8 cellular contexts compared by ENCODE assay signal in genomic region chr6:11096109-11096508, GRCh38. TPM values are rescaled to one million over a fixed set of nuclear protein-coding genes. Genes with fewer than 3 reads are reported as not detected.
DNase-seq lines count a peak whose midpoint lies in the region; FAIRE-seq and TF ChIP-seq lines count a peak whose summit lies in the region.

No MANE protein-coding gene starts in this region.

- H3K27ac ChIP-seq in A673 (ENCODE audit: low read depth, low read length, poor library complexity, severe bottlenecking) (no peak overlapping the region), OCI-LY7 (ENCODE audit: low read depth, low read length, poor library complexity, severe bottlenecking) (peak overlapping the region; percentile 70)

- intact Hi-C loops in A673 (cut with micrococcal nuclease; ENCODE audit: unreplicated experiment): no loop called here
- intact Hi-C loops in OCI-LY7 (cut with micrococcal nuclease; ENCODE audit: unreplicated experiment): no loop called here

- H3K4me1 ChIP-seq in A673 (ENCODE audit: insufficient read depth, low read length, poor library complexity, severe bottlenecking) (peaks cover 19% of the 10 kb centered on the region), OCI-LY7 (ENCODE audit: insufficient read depth, low read length, poor library complexity, severe bottlenecking) (peaks cover 30% of the 10 kb centered on the region), skeletal muscle satellite cell (ENCODE audit: control insufficient read depth, insufficient read depth, low read length) (peaks cover 18% of the 10 kb centered on the region)

- H3K27me3 ChIP-seq in A673 (replicated peaks; ENCODE audit: insufficient read depth, low read depth, low read length, poor library complexity) (no peaks in the 10 kb centered on the region), skeletal muscle satellite cell (ENCODE audit: control insufficient read depth, insufficient read depth, low read length) (no peaks in the 10 kb centered on the region)

- H3K36me3 ChIP-seq in A673 (ENCODE audit: insufficient read depth, low read length, poor library complexity, severe bottlenecking): peaks cover 5% of the 10 kb centered on the region
- peaks cover 38% of the 10 kb centered on the region for H3K36me3 ChIP-seq in OCI-LY7 (ENCODE audit: insufficient read depth, low read length)
- H3K36me3 ChIP-seq in skeletal muscle satellite cell (ENCODE audit: insufficient read depth, low read length): no peaks in the 10 kb centered on the region

- peaks cover 65% of the 10 kb centered on the region for H3K79me2 ChIP-seq in OCI-LY7 (ENCODE audit: insufficient read depth, low read depth, low read length)

- BruUV-seq in A673 (replicated peaks; lab: Mats Ljungman, UMichigan) (no TSS peak), OCI-LY7 (replicated peaks; lab: Mats Ljungman, UMichigan) (no TSS peak)

- POLR2A ChIA-PET in A673 (lab: Charles Lee; ENCODE audit: low non-redundant PET) (no interaction called here), OCI-LY7 (lab: Charles Lee) (interaction anchor here (0.6 to 1.4 kb wide), 8 partner anchors 9 to 397 kb away, joined by 3 to 9 read pairs (median 4); no protein-coding TSS in a partner anchor)

- CTCF ChIA-PET in A673 (lab: Charles Lee): interaction anchor here (1.0 to 1.2 kb wide), 2 partner anchors 11 to 146 kb away, joined by 4 to 5 read pairs; no protein-coding TSS in a partner anchor
- CTCF ChIA-PET in OCI-LY7 (lab: Charles Lee; ENCODE audit: unreplicated experiment): no interaction called here

- H3K4me3 ChIP-seq in A673 (ENCODE audit: low read depth, low read length, poor library complexity, severe bottlenecking) (peak overlapping the region; percentile 84), OCI-LY7 (ENCODE audit: low read depth, low read length, poor library complexity, severe bottlenecking) (peak overlapping the region; percentile 72), skeletal muscle satellite cell (ENCODE audit: low read length) (peak overlapping the region; percentile 100)

- no peak overlapping the region for H2AFZ ChIP-seq in OCI-LY7 (ENCODE audit: low read length)

- peak; percentile 86 for DNase-seq in A673 (ENCODE audit: low spot score)
- DNase-seq in ELR (ENCODE audit: low read depth): peak; percentile 62
- peak; percentile 55 for DNase-seq in OCI-LY7 (ENCODE audit: low spot score)
- peak; percentile 52 for DNase-seq in ecto neural progenitor cell (ENCODE audit: low spot score)
- no peak for DNase-seq in frontal cortex (ENCODE audit: low spot score in 2 of 2)
- DNase-seq in NCI-H1930 (lab: John Stamatoyannopoulos, UW): no peak
- no peak for DNase-seq in T-helper 9 cell

- H4K20me1 ChIP-seq in OCI-LY7 (ENCODE audit: insufficient read depth, low read length): peaks cover 6% of the 10 kb centered on the region; the same call in 1 of the 2 replicates

- H3K4me2 ChIP-seq in OCI-LY7 (ENCODE audit: low read length) (peak overlapping the region; percentile 93), skeletal muscle satellite cell (ENCODE audit: low read length) (peak overlapping the region; percentile 89)

- FAIRE-seq in frontal cortex (lab: Jason Lieb, UNC): no peak

- no peak for TF ChIP-seq CTCF in A673 (conservative IDR thresholded peaks at IDR 0.05; ENCODE audit: low read depth, low read length)
- no peak for TF ChIP-seq CTCF in OCI-LY7 (conservative IDR thresholded peaks at IDR 0.05; ENCODE audit: low read length)

- H3K9me2 ChIP-seq in OCI-LY7 (ENCODE audit: insufficient read depth, low read length): no peaks in the 10 kb centered on the region

- H3K9ac ChIP-seq in skeletal muscle satellite cell (ENCODE audit: low read depth, low read length): peak overlapping the region; percentile 99

- H3K9me3 ChIP-seq in A673 (ENCODE audit: low read depth, low read length, poor library complexity, severe bottlenecking): peaks cover 3% of the 10 kb centered on the region
- peaks cover 8% of the 10 kb centered on the region; the same call in 1 of the 2 replicates for H3K9me3 ChIP-seq in OCI-LY7 (ENCODE audit: low read length)
- H3K9me3 ChIP-seq in skeletal muscle satellite cell (replicated peaks; ENCODE audit: low read length): no peaks in the 10 kb centered on the region

RNA-seq across cellular contexts. Expression of gene SMIM13, which starts 2.5 kb away (rescaled TPM):
- total RNA-seq in A673 (2021) (16.8 and 18.9 TPM in 2 replicates), OCI-LY7 (2022) (19.0 and 19.5 TPM in 2 replicates), frontal cortex (133 TPM)
- 13.9 and 16.4 TPM in 2 replicates for total RNA-seq in OCI-LY7 (2014; rRNA removed; shearing (Covaris generic))
- total RNA-seq in skeletal muscle satellite cell (2012; rRNA removed): 5.2 and 6.1 TPM in 2 replicates

RNA-seq across cellular contexts. Expression of gene ERVFRD-1, which starts 15.4 kb away (rescaled TPM):
- 0.09 and 0.11 TPM in 2 replicates for total RNA-seq in A673 (2021)
- not detected in 2 replicates for total RNA-seq in OCI-LY7 (2014; rRNA removed; shearing (Covaris generic))
- not detected in 2 replicates for total RNA-seq in OCI-LY7 (2022)
- total RNA-seq in skeletal muscle satellite cell (2012; rRNA removed): not detected in 2 replicates
- total RNA-seq in frontal cortex: not detected

RNA-seq across cellular contexts. Expression of gene ELOVL2, which starts 52.0 kb away (rescaled TPM):
- total RNA-seq in A673 (2021) (12.7 and 14.1 TPM in 2 replicates), OCI-LY7 (2022) (not detected in 2 replicates), frontal cortex (55.4 TPM)
- not detected in 2 replicates for total RNA-seq in OCI-LY7 (2014; rRNA removed; shearing (Covaris generic))
- 0.44 and 0.76 TPM in 2 replicates for total RNA-seq in skeletal muscle satellite cell (2012; rRNA removed)

Comparison
In these comparisons a context has a peak if more than half of its experiments do, and no peak if none do; other contexts are left out.
1. DNase-seq: peak in A673 (single experiment), ELR (single experiment), OCI-LY7 (single experiment) and ecto neural progenitor cell (single experiment); none in frontal cortex (0 of 2), NCI-H1930 (0 of 2) and T-helper 9 cell (single experiment).
2. RNA of gene ELOVL2, which starts 52.0 kb away (total RNA-seq): 55.4 TPM in frontal cortex (single experiment) and 12.7 to 14.1 TPM in A673; not detected in OCI-LY7; every median in the first group is over 10 times any median in the second.
3. Peak in every context shown above with its lines, with median percentiles within 50 percentile points of each other: H3K4me3 ChIP-seq.